In the genomic region with DNA sequence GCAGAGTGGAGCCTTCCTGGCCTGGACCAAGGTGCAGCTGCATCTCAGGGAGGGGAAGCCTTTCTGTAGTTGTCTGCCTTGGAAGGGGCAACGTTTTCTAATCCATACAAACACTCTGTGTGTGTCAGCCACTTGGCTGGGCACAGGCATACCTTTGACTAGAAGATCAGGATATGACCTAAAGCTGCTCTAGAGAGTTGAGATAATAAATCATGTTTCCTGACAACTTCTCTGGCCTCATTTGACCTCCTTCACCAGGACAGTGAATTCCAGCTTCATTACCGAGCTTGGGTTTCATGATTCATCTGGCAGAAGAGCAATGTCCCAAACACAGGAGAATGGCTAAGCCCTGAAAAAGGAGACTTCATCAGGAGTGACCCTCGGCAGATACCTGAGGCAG, we compare ENCODE assay signal across 1 cellular context.
TF ChIP-seq lines count a peak whose summit lies in the region.

No MANE protein-coding gene starts in this region.

TF ChIP-seq in SK-N-SH, 30 proteins besides CTCF, POLR2A, EP300 and RAD21 (continued from another document):
- TF ChIP-seq, protein P1, sequence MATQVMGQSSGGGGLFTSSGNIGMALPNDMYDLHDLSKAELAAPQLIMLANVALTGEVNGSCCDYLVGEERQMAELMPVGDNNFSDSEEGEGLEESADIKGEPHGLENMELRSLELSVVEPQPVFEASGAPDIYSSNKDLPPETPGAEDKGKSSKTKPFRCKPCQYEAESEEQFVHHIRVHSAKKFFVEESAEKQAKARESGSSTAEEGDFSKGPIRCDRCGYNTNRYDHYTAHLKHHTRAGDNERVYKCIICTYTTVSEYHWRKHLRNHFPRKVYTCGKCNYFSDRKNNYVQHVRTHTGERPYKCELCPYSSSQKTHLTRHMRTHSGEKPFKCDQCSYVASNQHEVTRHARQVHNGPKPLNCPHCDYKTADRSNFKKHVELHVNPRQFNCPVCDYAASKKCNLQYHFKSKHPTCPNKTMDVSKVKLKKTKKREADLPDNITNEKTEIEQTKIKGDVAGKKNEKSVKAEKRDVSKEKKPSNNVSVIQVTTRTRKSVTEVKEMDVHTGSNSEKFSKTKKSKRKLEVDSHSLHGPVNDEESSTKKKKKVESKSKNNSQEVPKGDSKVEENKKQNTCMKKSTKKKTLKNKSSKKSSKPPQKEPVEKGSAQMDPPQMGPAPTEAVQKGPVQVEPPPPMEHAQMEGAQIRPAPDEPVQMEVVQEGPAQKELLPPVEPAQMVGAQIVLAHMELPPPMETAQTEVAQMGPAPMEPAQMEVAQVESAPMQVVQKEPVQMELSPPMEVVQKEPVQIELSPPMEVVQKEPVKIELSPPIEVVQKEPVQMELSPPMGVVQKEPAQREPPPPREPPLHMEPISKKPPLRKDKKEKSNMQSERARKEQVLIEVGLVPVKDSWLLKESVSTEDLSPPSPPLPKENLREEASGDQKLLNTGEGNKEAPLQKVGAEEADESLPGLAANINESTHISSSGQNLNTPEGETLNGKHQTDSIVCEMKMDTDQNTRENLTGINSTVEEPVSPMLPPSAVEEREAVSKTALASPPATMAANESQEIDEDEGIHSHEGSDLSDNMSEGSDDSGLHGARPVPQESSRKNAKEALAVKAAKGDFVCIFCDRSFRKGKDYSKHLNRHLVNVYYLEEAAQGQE (IDR thresholded peaks at IDR 0.05; ENCODE audit: low read depth, low read length) = peak; percentile 35; the same call in 1 of the 2 replicates
- TF ChIP-seq, protein P2, sequence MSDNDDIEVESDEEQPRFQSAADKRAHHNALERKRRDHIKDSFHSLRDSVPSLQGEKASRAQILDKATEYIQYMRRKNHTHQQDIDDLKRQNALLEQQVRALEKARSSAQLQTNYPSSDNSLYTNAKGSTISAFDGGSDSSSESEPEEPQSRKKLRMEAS (IDR thresholded peaks at IDR 0.05; ENCODE audit: low read depth) = peak; percentile 44; the same call in 1 of the 2 replicates
- TF ChIP-seq RCOR1 (IDR thresholded peaks at IDR 0.05; ENCODE audit: low read length) (no peak), ELF1 (IDR thresholded peaks at IDR 0.05) (peak; percentile 34; the same call in 1 of the 2 replicates), EZH2phosphoT487 (IDR thresholded peaks at IDR 0.05; ENCODE audit: borderline replicate concordance, low read depth) (no peak), GABPA (IDR thresholded peaks at IDR 0.05; ENCODE audit: low read depth) (no peak), POLR2AphosphoS5 (IDR thresholded peaks at IDR 0.05; ENCODE audit: low read depth, low read length) (peak; percentile 72; the same call in 1 of the 2 replicates), TCF12 (IDR thresholded peaks at IDR 0.05) (peak; percentile 92)
- TF ChIP-seq, protein P3, sequence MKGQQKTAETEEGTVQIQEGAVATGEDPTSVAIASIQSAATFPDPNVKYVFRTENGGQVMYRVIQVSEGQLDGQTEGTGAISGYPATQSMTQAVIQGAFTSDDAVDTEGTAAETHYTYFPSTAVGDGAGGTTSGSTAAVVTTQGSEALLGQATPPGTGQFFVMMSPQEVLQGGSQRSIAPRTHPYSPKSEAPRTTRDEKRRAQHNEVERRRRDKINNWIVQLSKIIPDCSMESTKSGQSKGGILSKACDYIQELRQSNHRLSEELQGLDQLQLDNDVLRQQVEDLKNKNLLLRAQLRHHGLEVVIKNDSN (IDR thresholded peaks at IDR 0.05; ENCODE audit: borderline replicate concordance, low read depth) = no peak
- TF ChIP-seq, protein P4, sequence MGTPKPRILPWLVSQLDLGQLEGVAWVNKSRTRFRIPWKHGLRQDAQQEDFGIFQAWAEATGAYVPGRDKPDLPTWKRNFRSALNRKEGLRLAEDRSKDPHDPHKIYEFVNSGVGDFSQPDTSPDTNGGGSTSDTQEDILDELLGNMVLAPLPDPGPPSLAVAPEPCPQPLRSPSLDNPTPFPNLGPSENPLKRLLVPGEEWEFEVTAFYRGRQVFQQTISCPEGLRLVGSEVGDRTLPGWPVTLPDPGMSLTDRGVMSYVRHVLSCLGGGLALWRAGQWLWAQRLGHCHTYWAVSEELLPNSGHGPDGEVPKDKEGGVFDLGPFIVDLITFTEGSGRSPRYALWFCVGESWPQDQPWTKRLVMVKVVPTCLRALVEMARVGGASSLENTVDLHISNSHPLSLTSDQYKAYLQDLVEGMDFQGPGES (IDR thresholded peaks at IDR 0.05; ENCODE audit: low read depth, low read length) = no peak
TF ChIP-seq in SK-N-SH: peak in this region for 16.
